36 cellular contexts compared by ENCODE assay signal in the genomic region with DNA sequence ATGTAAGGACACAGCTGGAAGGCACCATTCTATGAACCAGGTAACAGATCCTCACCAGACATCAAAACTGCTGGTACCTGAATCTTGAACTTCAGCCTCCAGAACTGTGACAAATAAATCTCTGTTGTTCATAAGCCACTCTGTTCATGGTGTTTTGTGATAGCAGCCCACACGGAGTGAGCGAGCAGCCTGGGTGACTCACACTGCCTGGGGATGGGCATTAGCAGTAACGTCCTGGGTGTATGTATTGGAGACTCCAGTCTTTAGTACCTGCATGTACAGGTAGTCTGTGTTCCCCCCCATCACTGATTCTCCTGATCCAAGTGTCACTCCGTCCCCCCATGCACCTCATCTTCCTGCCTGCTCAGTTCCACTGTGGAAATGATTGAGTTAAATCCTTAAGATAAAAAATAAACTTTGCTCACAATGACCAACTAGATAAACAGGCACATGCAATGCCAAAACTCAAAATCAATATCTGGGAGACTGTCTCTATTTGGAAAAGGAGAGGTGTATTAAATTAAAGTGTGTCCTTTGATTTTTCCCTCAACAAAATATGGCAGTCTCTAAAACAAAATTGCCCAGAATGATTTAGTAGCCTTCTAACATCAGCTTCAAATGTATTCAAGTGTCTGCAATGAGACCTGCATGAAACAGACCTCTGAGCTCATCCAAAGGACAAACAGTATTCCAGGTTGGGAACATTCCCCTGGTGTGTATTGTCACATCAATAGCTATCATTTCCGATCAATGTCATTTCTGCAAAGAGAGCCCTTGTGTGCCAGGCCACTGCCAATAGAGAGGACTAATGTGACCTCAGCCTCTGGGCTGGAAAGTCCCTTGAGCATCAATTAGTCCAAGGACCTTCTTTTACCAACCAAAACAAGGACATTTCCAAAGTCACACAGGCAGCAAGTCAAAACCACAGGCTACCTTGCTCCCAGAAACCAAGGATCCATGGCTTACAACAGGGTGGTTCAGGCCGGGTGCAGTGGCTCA. TPM values are rescaled to one million over a fixed set of nuclear protein-coding genes. Genes with fewer than 3 reads are reported as not detected.
DNase-seq lines count a peak whose midpoint lies in the region; ATAC-seq, FAIRE-seq and TF ChIP-seq lines count a peak whose summit lies in the region.
"Had no signal": no experiment of that assay in that cellular context is flagged by ENCODE, and none has a peak within 500 bp of the region (broad histone marks: within the 10 kb centered on the region; RNA-seq: fewer than 3 reads in every experiment).

No MANE protein-coding gene starts in this region.

- in situ Hi-C loops in mammary epithelial cell (cut with MboI; ENCODE audit: low sequenced_read_pairs in 2 of 2) = no loop called here

- TF ChIP-seq POLR2A in GM12891 (IDR thresholded peaks at IDR 0.05; ENCODE audit: low read depth, low read length) = no peak

- DNase-seq in Daoy (ENCODE audit: low read depth) = peak; percentile 50
- peak; percentile 10 for DNase-seq in RWPE1 (ENCODE audit: low spot score)
- peak; percentile 31 for DNase-seq in mammary epithelial cell
- peak; percentile 83 for DNase-seq in left lobe of liver (ENCODE audit: low spot score)
- no peak for DNase-seq in GM20000 (ENCODE audit: low spot score)
- DNase-seq in GM12891 (ENCODE audit: insufficient read length, low spot score) = no peak
- DNase-seq in kidney glomerular epithelial cell (lab: John Stamatoyannopoulos, UW) = no peak
- DNase-seq: activated CD4-positive, alpha-beta T cell treated with anti-CD3 and anti-CD28 coated beads, Interleukin-2, amount 50 U/mL, for 1 hour; activated CD4-positive, CD25-positive, alpha-beta regulatory T cell; activated gamma-delta T cell; activated naive CD8-positive, alpha-beta T cell treated with anti-CD3 and anti-CD28 coated beads for 36 hours; activated T-cell treated with anti-CD3 and anti-CD28 coated beads, Interleukin-2, amount 50 U/mL, for 1 hour; CD4-positive, alpha-beta T cell; DND-41; H9; hypothalamus; left ventricle myocardium inferior; NCI-H1417; NCI-H2029; NCI-H345; NCI-H774; retina; stimulated activated naive CD4-positive, alpha-beta T cell; T-helper 1 cell; upper lobe of right lung had no signal

- ATAC-seq in left lobe of liver = peak; percentile 87
- ATAC-seq in GM21529 (IDR thresholded peaks at IDR 0.05; ENCODE audit: unreplicated experiment) = no peak
- ATAC-seq: A549, upper lobe of right lung had no signal

- BruUV-seq in mammary epithelial cell (replicated peaks; lab: Mats Ljungman, UMichigan) = no TSS peak

- H3K27ac ChIP-seq in RWPE1 (no peak overlapping the region), mammary epithelial cell (ENCODE audit: insufficient read depth, low read depth, low read length) (no peak overlapping the region)
- H3K27ac ChIP-seq: A549, HL-60, left ventricle myocardium inferior, neural progenitor cell, parathyroid adenoma, SJSA1, skin epidermis, upper lobe of right lung had no signal

- WGBS in mammary epithelial cell (ENCODE audit: low coverage, missing lambda C conversion rate) = 44% methylated on average over 6 of the region's 6 CpGs

- no peak overlapping the region for H3K4me2 ChIP-seq in mammary epithelial cell (ENCODE audit: insufficient read depth, low read depth, low read length)
- H3K4me2 ChIP-seq: A549, neural progenitor cell had no signal

- TF ChIP-seq CTCF in RWPE1 (conservative IDR thresholded peaks at IDR 0.05; ENCODE audit: low read depth) (no peak), mammary epithelial cell (conservative IDR thresholded peaks at IDR 0.05 in 1 of 2, IDR thresholded peaks at IDR 0.05 in 1 of 2; ENCODE audit: extremely low read depth in 1 of 2, insufficient read depth in 1 of 2, low read depth in 1 of 2, low read length in 2 of 2) (no peak), GM20000 (IDR thresholded peaks at IDR 0.05; ENCODE audit: extremely low read depth, missing control alignments) (no peak)

- CTCF ChIA-PET in RWPE1 (lab: Yijun Ruan, JAX) = no interaction called here
- CTCF ChIA-PET in mammary epithelial cell (lab: Charles Lee; ENCODE audit: low non-redundant PET) = no interaction called here

- H3K36me3 ChIP-seq in mammary epithelial cell (ENCODE audit: insufficient read depth, low read length) = no peaks in the 10 kb centered on the region
- H3K36me3 ChIP-seq: left ventricle myocardium inferior, neural progenitor cell, SJSA1, upper lobe of right lung had no signal

- dilution Hi-C loops in mammary epithelial cell (cut with HindIII; ENCODE audit: low sequenced_read_pairs) = no loop called here

- H4K20me1 ChIP-seq in mammary epithelial cell (ENCODE audit: insufficient read depth, low read length) = no peaks in the 10 kb centered on the region

- H3K9ac ChIP-seq in mammary epithelial cell (ENCODE audit: insufficient read depth, low read length) = no peak overlapping the region
- H3K9ac ChIP-seq: neural progenitor cell, parathyroid adenoma had no signal

- no peaks in the 10 kb centered on the region for H3K27me3 ChIP-seq in mammary epithelial cell (ENCODE audit: insufficient read depth, low read length)
- H3K27me3 ChIP-seq: neural progenitor cell, SJSA1 had no signal

- FAIRE-seq in GM12891 (lab: Jason Lieb, UNC) = no peak
- FAIRE-seq: A549, GM18507, RCC 7860 had no signal

- no peaks in the 10 kb centered on the region for H3K79me2 ChIP-seq in mammary epithelial cell (ENCODE audit: insufficient read depth, low read length)
- H3K79me2 ChIP-seq: parathyroid adenoma had no signal

- no peak overlapping the region for H2AFZ ChIP-seq in mammary epithelial cell (ENCODE audit: low read depth, low read length)
- H2AFZ ChIP-seq: neural progenitor cell, parathyroid adenoma had no signal

- intact Hi-C loops in mammary epithelial cell (cut with micrococcal nuclease) = no loop called here

- POLR2A ChIA-PET in RWPE1 (lab: Yijun Ruan, JAX; ENCODE audit: low non-redundant PET) = no interaction called here

- no peaks in the 10 kb centered on the region for H3K9me3 ChIP-seq in mammary epithelial cell (replicated peaks; ENCODE audit: insufficient read depth, low read length)
- H3K9me3 ChIP-seq: A549, left ventricle myocardium inferior, SJSA1, upper lobe of right lung had no signal

- H3K4me1 ChIP-seq in mammary epithelial cell (ENCODE audit: insufficient read depth, low read length) = no peaks in the 10 kb centered on the region
- H3K4me1 ChIP-seq: left ventricle myocardium inferior, neural progenitor cell, parathyroid adenoma, upper lobe of right lung had no signal

- no peak overlapping the region for H3K4me3 ChIP-seq in mammary epithelial cell (replicated peaks in 1 of 3; ENCODE audit: insufficient read depth in 1 of 3, low read depth in 2 of 3, low read length in 3 of 3)
- H3K4me3 ChIP-seq: A549, left ventricle myocardium inferior, neural progenitor cell, SJSA1, skin epidermis, upper lobe of right lung had no signal

TF ChIP-seq in GM12891, 5 proteins besides CTCF, POLR2A, EP300 and RAD21:
- TF ChIP-seq PAX5 (IDR thresholded peaks at IDR 0.05; ENCODE audit: insufficient read depth, low read length, severe bottlenecking) (no peak), POLR2AphosphoS5 (IDR thresholded peaks at IDR 0.05; ENCODE audit: low read depth, low read length) (no peak), POU2F2 (IDR thresholded peaks at IDR 0.05; ENCODE audit: low read depth, low read length) (no peak), SPI1 (IDR thresholded peaks at IDR 0.05; ENCODE audit: low read depth, low read length) (no peak), TAF1 (IDR thresholded peaks at IDR 0.05; ENCODE audit: low read depth, low read length) (no peak)

RNA-seq across cellular contexts. Expression of gene VAT1L, which starts 12.2 kb away (rescaled TPM):
- total RNA-seq in Daoy (2014; rRNA removed; shearing (Covaris generic)) = 1.5 and 1.7 TPM in 2 replicates
- not detected for total RNA-seq in mammary epithelial cell
- not detected for polyA plus RNA-seq in mammary epithelial cell
- not detected for polyA minus RNA-seq in mammary epithelial cell
- 0.23 TPM for total RNA-seq in left lobe of liver
- polyA plus RNA-seq in GM12891 (2012; ENCODE audit: low read depth, missing spikeins) = 0.05 TPM
- total RNA-seq: activated naive CD8-positive, alpha-beta T cell treated with anti-CD3 and anti-CD28 coated beads for 36 hours; CD4-positive, alpha-beta T cell; chondrocyte; myocyte had no signal
- polyA plus RNA-seq: A549 had no signal

RNA-seq across cellular contexts. Expression of gene NUDT7, which starts 53.9 kb away (rescaled TPM):
- 0.51 and 4.5 TPM in 2 replicates for total RNA-seq in Daoy (2014; rRNA removed; shearing (Covaris generic))
- total RNA-seq in mammary epithelial cell = 1 to 10 TPM; 2.8 to 5.1 TPM
- polyA plus RNA-seq in mammary epithelial cell = 7.1 TPM
- polyA minus RNA-seq in mammary epithelial cell = not detected
- total RNA-seq in left lobe of liver = 24.2 TPM
- polyA plus RNA-seq in GM12891 (2012; ENCODE audit: low read depth, missing spikeins) = 3.9 TPM

Comparison
In these comparisons a context has a peak if more than half of its experiments do, and no peak if none do; other contexts are left out.
1. DNase-seq: peak in Daoy (single experiment), RWPE1 (single experiment), mammary epithelial cell (single experiment) and left lobe of liver (single experiment); none in GM20000 (single experiment), GM12891 (single experiment) and kidney glomerular epithelial cell (single experiment).